8 cellular contexts compared by ENCODE assay signal in genomic region chr3:138774529-138775253, GRCh38.
DNase-seq lines count a peak whose midpoint lies in the region; ATAC-seq and TF ChIP-seq lines count a peak whose summit lies in the region.

No MANE protein-coding gene starts in this region.

- H3K27ac Mint-ChIP-seq in GM23338 (peak overlapping the region; percentile 83), T-cell (peak overlapping the region in 1 of 2 donors; percentile 46)

- peaks cover 20% of the 10 kb centered on the region for H3K36me3 Mint-ChIP-seq in GM23338 (ENCODE audit: low read depth)
- H3K36me3 Mint-ChIP-seq in T-cell: peaks cover 26% of the 10 kb centered on the region

- H3K36me3 ChIP-seq in GM23338 (ENCODE audit: insufficient read depth): peaks cover 2% of the 10 kb centered on the region; the same call in 1 of the 2 replicates

- CTCF ChIA-PET in T-cell (lab: Charles Lee): no interaction called here

- H3K27ac ChIP-seq in GM23338 (ENCODE audit: low read depth): peak overlapping the region; percentile 64

- H3K4me1 Mint-ChIP-seq in GM23338 (peaks cover 7% of the 10 kb centered on the region; the same call in 1 of the 3 replicates), T-cell (peaks cover 8 to 50% (median 48%) of the 10 kb centered on the region in 3 donors)

- peaks cover 5% of the 10 kb centered on the region; the same call in 1 of the 2 replicates for H3K9me2 ChIP-seq in GM23338 (ENCODE audit: insufficient read depth)

- H3K4me3 ChIP-seq in GM23338: no peak overlapping the region

- no peak for TF ChIP-seq CTCF in GM23338 (conservative IDR thresholded peaks at IDR 0.05; ENCODE audit: low read depth in 2 of 2)
- TF ChIP-seq CTCF in omental fat pad (IDR thresholded peaks at IDR 0.05): no peak

- no peak overlapping the region for H3K4me2 ChIP-seq in GM23338

- no peak for ATAC-seq in GM23338
- ATAC-seq in T-cell (replicated peaks in 1 of 4): peak in 3 of 4 experiments; percentile 58 to 78 (median 66)
- peak; percentile 97 for ATAC-seq in omental fat pad (ENCODE audit: low FRiP score)
- ATAC-seq in GM21381 (IDR thresholded peaks at IDR 0.05; ENCODE audit: unreplicated experiment): no peak

- intact Hi-C loops in posterior vena cava (cut with DNase I): no loop called here

- no peaks in the 10 kb centered on the region for H3K27me3 Mint-ChIP-seq in GM23338 (ENCODE audit: insufficient read depth, low read depth, poor library complexity)
- no peaks in the 10 kb centered on the region for H3K27me3 Mint-ChIP-seq in T-cell

- no peak overlapping the region for H2AFZ ChIP-seq in GM23338

- no peaks in the 10 kb centered on the region for H3K4me1 ChIP-seq in GM23338 (ENCODE audit: insufficient read depth)

- no peaks in the 10 kb centered on the region for H3K27me3 ChIP-seq in GM23338 (ENCODE audit: insufficient read depth)

- H3K4me3 Mint-ChIP-seq in GM23338 (no peak overlapping the region), T-cell (no peak overlapping the region)

- H3F3A ChIP-seq in GM23338 (replicated peaks; ENCODE audit: low read depth): no peaks in the 10 kb centered on the region

- peaks cover 6% of the 10 kb centered on the region for H4K20me1 ChIP-seq in GM23338 (replicated peaks; ENCODE audit: insufficient read depth)

- DNase-seq in Caki2 (ENCODE audit: low read depth) (peak; percentile 71), GM23338 (ENCODE audit: low spot score) (no peak), NCI-H1105 (lab: John Stamatoyannopoulos, UW) (peak; percentile 99), T-cell (no peak), fibroblast of peridontal ligament (ENCODE audit: extremely low read depth) (peak; percentile 100), omental fat pad (ENCODE audit: low spot score) (no peak), posterior vena cava (ENCODE audit: low spot score) (no peak)

- POLR2A ChIA-PET in T-cell (lab: Charles Lee): interaction anchor here in 1 of 2 donors (0.5 kb wide), 1 partner anchor 22 kb away, joined by 4 read pairs; no protein-coding TSS in a partner anchor

- in situ Hi-C loops in Caki2 (cut with HindIII; ENCODE audit: low pct_unique_long_range_greater_than_20kb, low sequenced_read_pairs): no loop called here

- peaks cover 6% of the 10 kb centered on the region for H3K9me3 Mint-ChIP-seq in GM23338
- no peaks in the 10 kb centered on the region for H3K9me3 Mint-ChIP-seq in T-cell

- H3K79me2 ChIP-seq in GM23338 (replicated peaks; ENCODE audit: insufficient read depth): peaks cover 23% of the 10 kb centered on the region; the same call in 1 of the 2 replicates

TF ChIP-seq in GM23338, 12 proteins besides CTCF, POLR2A, EP300 and RAD21 (continues in another document):
- TF ChIP-seq ZNF114 (CRISPR knock-in tag; IDR thresholded peaks at IDR 0.05) (no peak), JUNB (IDR thresholded peaks at IDR 0.05; ENCODE audit: unreplicated experiment) (no peak), EZH2phosphoT487 (IDR thresholded peaks at IDR 0.05; ENCODE audit: unreplicated experiment) (no peak), ZNF331 (CRISPR knock-in tag; IDR thresholded peaks at IDR 0.05; ENCODE audit: low read depth) (no peak), EZH2 (IDR thresholded peaks at IDR 0.05; ENCODE audit: low read depth, unreplicated experiment) (no peak), REST (IDR thresholded peaks at IDR 0.05; ENCODE audit: unreplicated experiment) (no peak), POLR2AphosphoS5 (IDR thresholded peaks at IDR 0.05; ENCODE audit: low read depth) (no peak), CREB1 (CRISPR knock-in tag; IDR thresholded peaks at IDR 0.05; ENCODE audit: low read depth) (no peak), NANOG (IDR thresholded peaks at IDR 0.05; ENCODE audit: borderline replicate concordance) (no peak), ZNF462 (CRISPR knock-in tag; IDR thresholded peaks at IDR 0.05) (no peak)

Comparison
In these comparisons a context has a peak if more than half of its experiments do, and no peak if none do; other contexts are left out.
1. DNase-seq: peak in Caki2 (single experiment), NCI-H1105 (single experiment) and fibroblast of peridontal ligament (single experiment); none in GM23338 (single experiment), T-cell (0 of 34), omental fat pad (single experiment) and posterior vena cava (single experiment).
2. ATAC-seq: peak in T-cell (3 of 4) and omental fat pad (single experiment); none in GM23338 (single experiment) and GM21381 (single experiment).